ENCODE assay signal across 9 cellular contexts in genomic region chr4:26862381-26862915, GRCh38. TPM values are rescaled to one million over a fixed set of nuclear protein-coding genes. Genes with fewer than 3 reads are reported as not detected.
DNase-seq lines count a peak whose midpoint lies in the region; ATAC-seq and TF ChIP-seq lines count a peak whose summit lies in the region.
"Had no signal": no experiment of that assay in that cellular context is flagged by ENCODE, and none has a peak within 500 bp of the region (broad histone marks: within the 10 kb centered on the region; RNA-seq: fewer than 3 reads in every experiment).

No MANE protein-coding gene starts in this region.

- H3K27ac ChIP-seq in thoracic aorta: peak overlapping the region in 1 of 2 donors; percentile 92

- peak overlapping the region; percentile 35 for H3K27ac Mint-ChIP-seq in activated T-cell treated with anti-CD3 and anti-CD28 coated beads, Interleukin-2, amount 50 U/mL, for 24 hours
- peak overlapping the region; percentile 95 for H3K27ac Mint-ChIP-seq in activated T-helper 1 cell treated with anti-CD3 and anti-CD28 coated beads, Interleukin-12 subunit alpha, Interleukin-12 subunit beta, Interleukin-2, Interleukin-4 antibody, amounts not matched to agents 30 ng/mL and 10 ng/mL and 1 ng/mL, durations not matched to agents 14 hours and 24 hours and 36 hours

- ATAC-seq in thoracic aorta (ENCODE audit: insufficient number of reproducible peaks, low FRiP score, low read depth): no peak

- peak overlapping the region; percentile 84 for H3K4me3 ChIP-seq in thoracic aorta

- no peaks in the 10 kb centered on the region for H3K27me3 Mint-ChIP-seq in activated T-cell treated with anti-CD3 and anti-CD28 coated beads, Interleukin-2, amount 50 U/mL, for 24 hours
- H3K27me3 Mint-ChIP-seq in activated T-helper 1 cell treated with anti-CD3 and anti-CD28 coated beads, Interleukin-12 subunit alpha, Interleukin-12 subunit beta, Interleukin-2, Interleukin-4 antibody, amounts not matched to agents 30 ng/mL and 10 ng/mL and 1 ng/mL, durations not matched to agents 14 hours and 24 hours and 36 hours (ENCODE audit: insufficient read depth): no peaks in the 10 kb centered on the region

- DNase-seq in activated T-cell treated with anti-CD3 and anti-CD28 coated beads, Interleukin-2, amount 50 U/mL, for 24 hours: no peak
- no peak for DNase-seq in activated T-cell treated with anti-CD3 and anti-CD28 coated beads, Interleukin-2, amount 50 U/mL, for 48 hours
- no peak for DNase-seq in activated T-helper 1 cell treated with anti-CD3 and anti-CD28 coated beads, Interleukin-12 subunit alpha, Interleukin-12 subunit beta, Interleukin-2, Interleukin-4 antibody, amounts not matched to agents 30 ng/mL and 10 ng/mL and 1 ng/mL, durations not matched to agents 14 hours and 24 hours and 36 hours (ENCODE audit: low spot score)
- DNase-seq in kidney glomerular epithelial cell (lab: John Stamatoyannopoulos, UW): peak; percentile 10
- DNase-seq in thoracic aorta (ENCODE audit: low spot score): no peak
- no peak for DNase-seq in NCI-H446 treated with DMSO at 0.1 percent for 48 hours (lab: John Stamatoyannopoulos, UW)
- no peak for DNase-seq in effector CD8-positive, alpha-beta T cell (lab: John Stamatoyannopoulos, UW)
- no peak for DNase-seq in medulla oblongata (ENCODE audit: extremely low spot score)
- DNase-seq: EL had no signal

- H3K36me3 Mint-ChIP-seq in activated T-cell treated with anti-CD3 and anti-CD28 coated beads, Interleukin-2, amount 50 U/mL, for 24 hours (ENCODE audit: low read depth): peaks cover 21% of the 10 kb centered on the region
- peaks cover 6% of the 10 kb centered on the region for H3K36me3 Mint-ChIP-seq in activated T-helper 1 cell treated with anti-CD3 and anti-CD28 coated beads, Interleukin-12 subunit alpha, Interleukin-12 subunit beta, Interleukin-2, Interleukin-4 antibody, amounts not matched to agents 30 ng/mL and 10 ng/mL and 1 ng/mL, durations not matched to agents 14 hours and 24 hours and 36 hours (ENCODE audit: low read depth)

- no peaks in the 10 kb centered on the region for H3K36me3 ChIP-seq in thoracic aorta

- H3K9me3 Mint-ChIP-seq in activated T-cell treated with anti-CD3 and anti-CD28 coated beads, Interleukin-2, amount 50 U/mL, for 24 hours: no peaks in the 10 kb centered on the region
- no peaks in the 10 kb centered on the region for H3K9me3 Mint-ChIP-seq in activated T-helper 1 cell treated with anti-CD3 and anti-CD28 coated beads, Interleukin-12 subunit alpha, Interleukin-12 subunit beta, Interleukin-2, Interleukin-4 antibody, amounts not matched to agents 30 ng/mL and 10 ng/mL and 1 ng/mL, durations not matched to agents 14 hours and 24 hours and 36 hours

- intact Hi-C loops in activated T-helper 1 cell treated with anti-CD3 and anti-CD28 coated beads, Interleukin-12 subunit alpha, Interleukin-12 subunit beta, Interleukin-2, Interleukin-4 antibody, amounts not matched to agents 30 ng/mL and 10 ng/mL and 1 ng/mL, durations not matched to agents 14 hours and 24 hours and 36 hours (cut with micrococcal nuclease): loop anchor here (5.0 kb wide), 3 partner anchors 545 to 1700 kb away; partner anchors contain the start of gene SEPSECS

- peaks cover 27 to 35% of the 10 kb centered on the region in 2 donors for H3K4me1 ChIP-seq in thoracic aorta (ENCODE audit: control insufficient read depth in 1 of 2, low read depth in 2 of 2)

- no peak for TF ChIP-seq CTCF in thoracic aorta (IDR thresholded peaks at IDR 0.05)

- H3K9me3 ChIP-seq in thoracic aorta: no peaks in the 10 kb centered on the region

- peaks cover 68% of the 10 kb centered on the region for H3K4me1 Mint-ChIP-seq in activated T-cell treated with anti-CD3 and anti-CD28 coated beads, Interleukin-2, amount 50 U/mL, for 24 hours (ENCODE audit: low read depth)
- H3K4me1 Mint-ChIP-seq in activated T-helper 1 cell treated with anti-CD3 and anti-CD28 coated beads, Interleukin-12 subunit alpha, Interleukin-12 subunit beta, Interleukin-2, Interleukin-4 antibody, amounts not matched to agents 30 ng/mL and 10 ng/mL and 1 ng/mL, durations not matched to agents 14 hours and 24 hours and 36 hours (ENCODE audit: low read depth): peaks cover 69% of the 10 kb centered on the region

- H3K27me3 ChIP-seq in thoracic aorta (replicated peaks; ENCODE audit: insufficient read depth): no peaks in the 10 kb centered on the region

- H3K4me3 Mint-ChIP-seq in activated T-cell treated with anti-CD3 and anti-CD28 coated beads, Interleukin-2, amount 50 U/mL, for 24 hours: peak overlapping the region; percentile 98
- peak overlapping the region; percentile 91 for H3K4me3 Mint-ChIP-seq in activated T-helper 1 cell treated with anti-CD3 and anti-CD28 coated beads, Interleukin-12 subunit alpha, Interleukin-12 subunit beta, Interleukin-2, Interleukin-4 antibody, amounts not matched to agents 30 ng/mL and 10 ng/mL and 1 ng/mL, durations not matched to agents 14 hours and 24 hours and 36 hours

RNA-seq across cellular contexts. Expression of gene STIM2, which starts 1.8 kb away (rescaled TPM):
- total RNA-seq in activated T-helper 1 cell treated with anti-CD3 and anti-CD28 coated beads, Interleukin-12 subunit alpha, Interleukin-12 subunit beta, Interleukin-2, Interleukin-4 antibody, amounts not matched to agents 30 ng/mL and 10 ng/mL and 1 ng/mL, durations not matched to agents 14 hours and 24 hours and 36 hours: 54.1 and 55.6 TPM in 2 replicates
- total RNA-seq in thoracic aorta: 10 to 100 TPM; 14.3 to 53.3 TPM
